In the genomic region with DNA sequence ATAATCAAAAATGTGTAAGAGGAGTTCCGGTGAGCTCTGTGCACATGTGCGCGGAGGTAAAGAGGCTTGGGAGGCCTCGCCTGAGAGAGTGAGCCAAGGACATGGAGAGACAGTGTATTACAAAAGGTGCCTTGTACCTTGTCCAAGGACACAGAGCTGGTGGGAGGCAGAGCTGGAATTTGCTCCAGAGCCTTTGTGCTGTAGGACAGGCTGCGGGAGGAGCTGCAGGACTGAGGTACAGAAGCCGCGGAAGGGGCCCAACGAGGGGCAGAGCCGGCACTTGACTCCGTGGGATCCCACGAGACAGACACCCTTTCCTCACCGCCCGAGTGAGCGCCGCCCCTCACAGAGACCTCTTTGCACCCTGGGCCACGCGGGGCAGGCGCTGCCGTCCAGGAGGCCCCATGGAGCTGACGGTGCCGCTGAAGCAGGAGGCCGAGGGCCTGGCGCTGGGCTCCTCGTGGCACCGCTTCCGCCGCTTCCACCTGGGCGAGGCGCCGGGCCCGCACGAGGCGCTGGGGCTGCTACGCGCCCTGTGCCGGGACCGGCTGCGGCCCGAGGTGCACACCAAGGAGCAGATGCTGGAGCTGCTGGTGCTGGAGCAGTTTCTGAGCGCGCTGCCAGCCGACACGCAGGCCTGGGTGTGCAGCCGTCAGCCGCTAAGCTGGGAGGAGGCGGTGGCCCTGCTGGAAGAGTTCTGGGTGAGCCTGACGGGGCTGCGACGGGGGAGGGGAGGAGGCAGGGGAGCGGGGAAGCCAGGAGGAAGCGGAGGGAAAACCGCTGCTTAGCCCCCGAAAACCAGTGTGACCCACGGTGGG, we compare ENCODE assay signal across 1 cellular context.
TF ChIP-seq lines count a peak whose summit lies in the region.

No MANE protein-coding gene starts in this region.

TF ChIP-seq in WTC11, 78 proteins besides CTCF, POLR2A, EP300 and RAD21 (continued from another document):
- TF ChIP-seq, protein P1, sequence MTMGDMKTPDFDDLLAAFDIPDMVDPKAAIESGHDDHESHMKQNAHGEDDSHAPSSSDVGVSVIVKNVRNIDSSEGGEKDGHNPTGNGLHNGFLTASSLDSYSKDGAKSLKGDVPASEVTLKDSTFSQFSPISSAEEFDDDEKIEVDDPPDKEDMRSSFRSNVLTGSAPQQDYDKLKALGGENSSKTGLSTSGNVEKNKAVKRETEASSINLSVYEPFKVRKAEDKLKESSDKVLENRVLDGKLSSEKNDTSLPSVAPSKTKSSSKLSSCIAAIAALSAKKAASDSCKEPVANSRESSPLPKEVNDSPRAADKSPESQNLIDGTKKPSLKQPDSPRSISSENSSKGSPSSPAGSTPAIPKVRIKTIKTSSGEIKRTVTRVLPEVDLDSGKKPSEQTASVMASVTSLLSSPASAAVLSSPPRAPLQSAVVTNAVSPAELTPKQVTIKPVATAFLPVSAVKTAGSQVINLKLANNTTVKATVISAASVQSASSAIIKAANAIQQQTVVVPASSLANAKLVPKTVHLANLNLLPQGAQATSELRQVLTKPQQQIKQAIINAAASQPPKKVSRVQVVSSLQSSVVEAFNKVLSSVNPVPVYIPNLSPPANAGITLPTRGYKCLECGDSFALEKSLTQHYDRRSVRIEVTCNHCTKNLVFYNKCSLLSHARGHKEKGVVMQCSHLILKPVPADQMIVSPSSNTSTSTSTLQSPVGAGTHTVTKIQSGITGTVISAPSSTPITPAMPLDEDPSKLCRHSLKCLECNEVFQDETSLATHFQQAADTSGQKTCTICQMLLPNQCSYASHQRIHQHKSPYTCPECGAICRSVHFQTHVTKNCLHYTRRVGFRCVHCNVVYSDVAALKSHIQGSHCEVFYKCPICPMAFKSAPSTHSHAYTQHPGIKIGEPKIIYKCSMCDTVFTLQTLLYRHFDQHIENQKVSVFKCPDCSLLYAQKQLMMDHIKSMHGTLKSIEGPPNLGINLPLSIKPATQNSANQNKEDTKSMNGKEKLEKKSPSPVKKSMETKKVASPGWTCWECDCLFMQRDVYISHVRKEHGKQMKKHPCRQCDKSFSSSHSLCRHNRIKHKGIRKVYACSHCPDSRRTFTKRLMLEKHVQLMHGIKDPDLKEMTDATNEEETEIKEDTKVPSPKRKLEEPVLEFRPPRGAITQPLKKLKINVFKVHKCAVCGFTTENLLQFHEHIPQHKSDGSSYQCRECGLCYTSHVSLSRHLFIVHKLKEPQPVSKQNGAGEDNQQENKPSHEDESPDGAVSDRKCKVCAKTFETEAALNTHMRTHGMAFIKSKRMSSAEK (CRISPR knock-in tag; IDR thresholded peaks at IDR 0.05; ENCODE audit: borderline replicate concordance) = no peak
- TF ChIP-seq ATF1 (CRISPR knock-in tag; IDR thresholded peaks at IDR 0.05) (no peak), NFATC4 (CRISPR knock-in tag; IDR thresholded peaks at IDR 0.05) (no peak), GABPB1 (CRISPR knock-in tag; IDR thresholded peaks at IDR 0.05) (peak; percentile 66; the same call in 1 of the 2 replicates), ZNF317 (CRISPR knock-in tag; IDR thresholded peaks at IDR 0.05; ENCODE audit: borderline replicate concordance, low read depth) (peak; percentile 64; the same call in 1 of the 2 replicates), ZNF219 (CRISPR knock-in tag; IDR thresholded peaks at IDR 0.05; ENCODE audit: borderline replicate concordance) (no peak), TEAD4 (CRISPR knock-in tag; IDR thresholded peaks at IDR 0.05) (0 out of 2 replicates have a peak, but pooled peaks have one; percentile 50), ZNF671 (CRISPR knock-in tag; IDR thresholded peaks at IDR 0.05) (no peak), RELA (CRISPR knock-in tag; IDR thresholded peaks at IDR 0.05; ENCODE audit: borderline replicate concordance) (peak; percentile 66; the same call in 1 of the 2 replicates), FOXP1 (CRISPR knock-in tag; IDR thresholded peaks at IDR 0.05; ENCODE audit: borderline replicate concordance) (peak; percentile 84; the same call in 1 of the 2 replicates)
- TF ChIP-seq, protein P2, sequence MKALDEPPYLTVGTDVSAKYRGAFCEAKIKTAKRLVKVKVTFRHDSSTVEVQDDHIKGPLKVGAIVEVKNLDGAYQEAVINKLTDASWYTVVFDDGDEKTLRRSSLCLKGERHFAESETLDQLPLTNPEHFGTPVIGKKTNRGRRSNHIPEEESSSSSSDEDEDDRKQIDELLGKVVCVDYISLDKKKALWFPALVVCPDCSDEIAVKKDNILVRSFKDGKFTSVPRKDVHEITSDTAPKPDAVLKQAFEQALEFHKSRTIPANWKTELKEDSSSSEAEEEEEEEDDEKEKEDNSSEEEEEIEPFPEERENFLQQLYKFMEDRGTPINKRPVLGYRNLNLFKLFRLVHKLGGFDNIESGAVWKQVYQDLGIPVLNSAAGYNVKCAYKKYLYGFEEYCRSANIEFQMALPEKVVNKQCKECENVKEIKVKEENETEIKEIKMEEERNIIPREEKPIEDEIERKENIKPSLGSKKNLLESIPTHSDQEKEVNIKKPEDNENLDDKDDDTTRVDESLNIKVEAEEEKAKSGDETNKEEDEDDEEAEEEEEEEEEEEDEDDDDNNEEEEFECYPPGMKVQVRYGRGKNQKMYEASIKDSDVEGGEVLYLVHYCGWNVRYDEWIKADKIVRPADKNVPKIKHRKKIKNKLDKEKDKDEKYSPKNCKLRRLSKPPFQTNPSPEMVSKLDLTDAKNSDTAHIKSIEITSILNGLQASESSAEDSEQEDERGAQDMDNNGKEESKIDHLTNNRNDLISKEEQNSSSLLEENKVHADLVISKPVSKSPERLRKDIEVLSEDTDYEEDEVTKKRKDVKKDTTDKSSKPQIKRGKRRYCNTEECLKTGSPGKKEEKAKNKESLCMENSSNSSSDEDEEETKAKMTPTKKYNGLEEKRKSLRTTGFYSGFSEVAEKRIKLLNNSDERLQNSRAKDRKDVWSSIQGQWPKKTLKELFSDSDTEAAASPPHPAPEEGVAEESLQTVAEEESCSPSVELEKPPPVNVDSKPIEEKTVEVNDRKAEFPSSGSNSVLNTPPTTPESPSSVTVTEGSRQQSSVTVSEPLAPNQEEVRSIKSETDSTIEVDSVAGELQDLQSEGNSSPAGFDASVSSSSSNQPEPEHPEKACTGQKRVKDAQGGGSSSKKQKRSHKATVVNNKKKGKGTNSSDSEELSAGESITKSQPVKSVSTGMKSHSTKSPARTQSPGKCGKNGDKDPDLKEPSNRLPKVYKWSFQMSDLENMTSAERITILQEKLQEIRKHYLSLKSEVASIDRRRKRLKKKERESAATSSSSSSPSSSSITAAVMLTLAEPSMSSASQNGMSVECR (CRISPR knock-in tag; IDR thresholded peaks at IDR 0.05; ENCODE audit: borderline replicate concordance) = 0 out of 2 replicates have a peak, but pooled peaks have one; percentile 75
- TF ChIP-seq, protein P3, sequence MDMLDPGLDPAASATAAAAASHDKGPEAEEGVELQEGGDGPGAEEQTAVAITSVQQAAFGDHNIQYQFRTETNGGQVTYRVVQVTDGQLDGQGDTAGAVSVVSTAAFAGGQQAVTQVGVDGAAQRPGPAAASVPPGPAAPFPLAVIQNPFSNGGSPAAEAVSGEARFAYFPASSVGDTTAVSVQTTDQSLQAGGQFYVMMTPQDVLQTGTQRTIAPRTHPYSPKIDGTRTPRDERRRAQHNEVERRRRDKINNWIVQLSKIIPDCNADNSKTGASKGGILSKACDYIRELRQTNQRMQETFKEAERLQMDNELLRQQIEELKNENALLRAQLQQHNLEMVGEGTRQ (CRISPR knock-in tag; IDR thresholded peaks at IDR 0.05) = no peak
- TF ChIP-seq, protein P4, sequence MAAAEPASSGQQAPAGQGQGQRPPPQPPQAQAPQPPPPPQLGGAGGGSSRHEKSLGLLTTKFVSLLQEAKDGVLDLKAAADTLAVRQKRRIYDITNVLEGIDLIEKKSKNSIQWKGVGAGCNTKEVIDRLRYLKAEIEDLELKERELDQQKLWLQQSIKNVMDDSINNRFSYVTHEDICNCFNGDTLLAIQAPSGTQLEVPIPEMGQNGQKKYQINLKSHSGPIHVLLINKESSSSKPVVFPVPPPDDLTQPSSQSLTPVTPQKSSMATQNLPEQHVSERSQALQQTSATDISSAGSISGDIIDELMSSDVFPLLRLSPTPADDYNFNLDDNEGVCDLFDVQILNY (CRISPR knock-in tag; IDR thresholded peaks at IDR 0.05) = peak; percentile 54; the same call in 1 of the 2 replicates
- TF ChIP-seq, protein P5, sequence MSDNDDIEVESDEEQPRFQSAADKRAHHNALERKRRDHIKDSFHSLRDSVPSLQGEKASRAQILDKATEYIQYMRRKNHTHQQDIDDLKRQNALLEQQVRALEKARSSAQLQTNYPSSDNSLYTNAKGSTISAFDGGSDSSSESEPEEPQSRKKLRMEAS (CRISPR knock-in tag; IDR thresholded peaks at IDR 0.05) = peak; percentile 96
- TF ChIP-seq, protein P6, sequence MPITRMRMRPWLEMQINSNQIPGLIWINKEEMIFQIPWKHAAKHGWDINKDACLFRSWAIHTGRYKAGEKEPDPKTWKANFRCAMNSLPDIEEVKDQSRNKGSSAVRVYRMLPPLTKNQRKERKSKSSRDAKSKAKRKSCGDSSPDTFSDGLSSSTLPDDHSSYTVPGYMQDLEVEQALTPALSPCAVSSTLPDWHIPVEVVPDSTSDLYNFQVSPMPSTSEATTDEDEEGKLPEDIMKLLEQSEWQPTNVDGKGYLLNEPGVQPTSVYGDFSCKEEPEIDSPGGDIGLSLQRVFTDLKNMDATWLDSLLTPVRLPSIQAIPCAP (CRISPR knock-in tag; IDR thresholded peaks at IDR 0.05) = peak; percentile 69; the same call in 1 of the 2 replicates
- TF ChIP-seq, protein P7, sequence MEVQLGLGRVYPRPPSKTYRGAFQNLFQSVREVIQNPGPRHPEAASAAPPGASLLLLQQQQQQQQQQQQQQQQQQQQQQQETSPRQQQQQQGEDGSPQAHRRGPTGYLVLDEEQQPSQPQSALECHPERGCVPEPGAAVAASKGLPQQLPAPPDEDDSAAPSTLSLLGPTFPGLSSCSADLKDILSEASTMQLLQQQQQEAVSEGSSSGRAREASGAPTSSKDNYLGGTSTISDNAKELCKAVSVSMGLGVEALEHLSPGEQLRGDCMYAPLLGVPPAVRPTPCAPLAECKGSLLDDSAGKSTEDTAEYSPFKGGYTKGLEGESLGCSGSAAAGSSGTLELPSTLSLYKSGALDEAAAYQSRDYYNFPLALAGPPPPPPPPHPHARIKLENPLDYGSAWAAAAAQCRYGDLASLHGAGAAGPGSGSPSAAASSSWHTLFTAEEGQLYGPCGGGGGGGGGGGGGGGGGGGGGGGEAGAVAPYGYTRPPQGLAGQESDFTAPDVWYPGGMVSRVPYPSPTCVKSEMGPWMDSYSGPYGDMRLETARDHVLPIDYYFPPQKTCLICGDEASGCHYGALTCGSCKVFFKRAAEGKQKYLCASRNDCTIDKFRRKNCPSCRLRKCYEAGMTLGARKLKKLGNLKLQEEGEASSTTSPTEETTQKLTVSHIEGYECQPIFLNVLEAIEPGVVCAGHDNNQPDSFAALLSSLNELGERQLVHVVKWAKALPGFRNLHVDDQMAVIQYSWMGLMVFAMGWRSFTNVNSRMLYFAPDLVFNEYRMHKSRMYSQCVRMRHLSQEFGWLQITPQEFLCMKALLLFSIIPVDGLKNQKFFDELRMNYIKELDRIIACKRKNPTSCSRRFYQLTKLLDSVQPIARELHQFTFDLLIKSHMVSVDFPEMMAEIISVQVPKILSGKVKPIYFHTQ (CRISPR knock-in tag; IDR thresholded peaks at IDR 0.05) = no peak
